In genomic region chr13:36997716-36998427, GRCh38 we compare ENCODE assay signal across 1 cellular context.
TF ChIP-seq lines count a peak whose summit lies in the region.

No MANE protein-coding gene starts in this region.

TF ChIP-seq in GM12878, 131 proteins besides CTCF, POLR2A, EP300 and RAD21 (continued from another document):
- TF ChIP-seq, protein P1, sequence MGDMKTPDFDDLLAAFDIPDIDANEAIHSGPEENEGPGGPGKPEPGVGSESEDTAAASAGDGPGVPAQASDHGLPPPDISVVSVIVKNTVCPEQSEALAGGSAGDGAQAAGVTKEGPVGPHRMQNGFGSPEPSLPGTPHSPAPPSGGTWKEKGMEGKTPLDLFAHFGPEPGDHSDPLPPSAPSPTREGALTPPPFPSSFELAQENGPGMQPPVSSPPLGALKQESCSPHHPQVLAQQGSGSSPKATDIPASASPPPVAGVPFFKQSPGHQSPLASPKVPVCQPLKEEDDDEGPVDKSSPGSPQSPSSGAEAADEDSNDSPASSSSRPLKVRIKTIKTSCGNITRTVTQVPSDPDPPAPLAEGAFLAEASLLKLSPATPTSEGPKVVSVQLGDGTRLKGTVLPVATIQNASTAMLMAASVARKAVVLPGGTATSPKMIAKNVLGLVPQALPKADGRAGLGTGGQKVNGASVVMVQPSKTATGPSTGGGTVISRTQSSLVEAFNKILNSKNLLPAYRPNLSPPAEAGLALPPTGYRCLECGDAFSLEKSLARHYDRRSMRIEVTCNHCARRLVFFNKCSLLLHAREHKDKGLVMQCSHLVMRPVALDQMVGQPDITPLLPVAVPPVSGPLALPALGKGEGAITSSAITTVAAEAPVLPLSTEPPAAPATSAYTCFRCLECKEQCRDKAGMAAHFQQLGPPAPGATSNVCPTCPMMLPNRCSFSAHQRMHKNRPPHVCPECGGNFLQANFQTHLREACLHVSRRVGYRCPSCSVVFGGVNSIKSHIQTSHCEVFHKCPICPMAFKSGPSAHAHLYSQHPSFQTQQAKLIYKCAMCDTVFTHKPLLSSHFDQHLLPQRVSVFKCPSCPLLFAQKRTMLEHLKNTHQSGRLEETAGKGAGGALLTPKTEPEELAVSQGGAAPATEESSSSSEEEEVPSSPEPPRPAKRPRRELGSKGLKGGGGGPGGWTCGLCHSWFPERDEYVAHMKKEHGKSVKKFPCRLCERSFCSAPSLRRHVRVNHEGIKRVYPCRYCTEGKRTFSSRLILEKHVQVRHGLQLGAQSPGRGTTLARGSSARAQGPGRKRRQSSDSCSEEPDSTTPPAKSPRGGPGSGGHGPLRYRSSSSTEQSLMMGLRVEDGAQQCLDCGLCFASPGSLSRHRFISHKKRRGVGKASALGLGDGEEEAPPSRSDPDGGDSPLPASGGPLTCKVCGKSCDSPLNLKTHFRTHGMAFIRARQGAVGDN (IDR thresholded peaks at IDR 0.05), result no peak
